17 cellular contexts compared by ENCODE assay signal in the genomic region with DNA sequence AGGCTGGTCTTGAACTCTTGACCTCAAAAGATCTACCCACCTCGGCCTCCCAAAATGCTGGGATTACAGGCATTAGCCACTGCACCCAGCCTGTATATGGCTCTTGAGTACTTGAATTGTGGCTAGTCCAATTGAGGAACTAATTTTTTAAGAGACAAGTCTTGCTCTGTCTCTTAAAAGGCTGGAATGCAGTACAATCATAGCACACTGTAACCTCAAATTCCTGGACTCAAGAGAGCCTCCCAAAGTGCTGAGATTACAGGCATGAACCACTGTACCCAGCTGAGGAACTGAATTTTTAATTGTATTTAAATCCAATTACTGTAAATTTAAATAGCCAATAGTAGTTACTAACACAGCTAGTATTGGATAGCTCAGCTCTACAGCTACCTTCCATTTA.
DNase-seq lines count a peak whose midpoint lies in the region; ATAC-seq and TF ChIP-seq lines count a peak whose summit lies in the region.
"Had no signal": no experiment of that assay in that cellular context is flagged by ENCODE, and none has a peak within 500 bp of the region (broad histone marks: within the 10 kb centered on the region; RNA-seq: fewer than 3 reads in every experiment).

No MANE protein-coding gene starts in this region.

- H3K4me3 ChIP-seq in AG10803 (ENCODE audit: low read length) (no peak overlapping the region), astrocyte of the spinal cord (ENCODE audit: low read depth, low read length) (no peak overlapping the region)
- H3K4me3 ChIP-seq: Peyer's patch, SJCRH30 had no signal

- TF ChIP-seq CTCF in AG10803 (conservative IDR thresholded peaks at IDR 0.05; ENCODE audit: low read length) = no peak
- no peak for TF ChIP-seq CTCF in astrocyte of the spinal cord (IDR thresholded peaks at IDR 0.05; ENCODE audit: low read depth, low read length)

- DNase-seq in AG10803 (ENCODE audit: low read depth) (peak; percentile 43), KBM-7 (peak; percentile 9), astrocyte of the spinal cord (ENCODE audit: low read depth, low spot score) (peak; percentile 15), iris pigment epithelial cell (ENCODE audit: low read depth) (peak; percentile 56), NCI-H128 (lab: John Stamatoyannopoulos, UW; ENCODE audit: unreplicated experiment) (no peak), DMS53 (lab: John Stamatoyannopoulos, UW) (no peak), NCI-H1436 treated with DMSO at 0.1 percent for 48 hours (lab: John Stamatoyannopoulos, UW) (no peak)
- DNase-seq: 8988T, DND-41, NCI-H1105 treated with DMSO at 0.1 percent for 48 hours, NCI-H187, NCI-H446, NCI-H526, Peyer's patch, SJCRH30 had no signal

- ATAC-seq in GM18519 (IDR thresholded peaks at IDR 0.05; ENCODE audit: low FRiP score, unreplicated experiment) = no peak
- ATAC-seq: HCT116 had no signal

- in situ Hi-C loops in KBM-7 (cut with MboI; ENCODE audit: low pct_unique_long_range_greater_than_20kb, low sequenced_read_pairs) = no loop called here
- in situ Hi-C loops in astrocyte of the spinal cord (cut with HindIII; ENCODE audit: low sequenced_read_pairs) = no loop called here

Comparison
In these comparisons a context has a peak if more than half of its experiments do, and no peak if none do; other contexts are left out.
1. DNase-seq: peak in AG10803 (single experiment), KBM-7 (single experiment), astrocyte of the spinal cord (single experiment) and iris pigment epithelial cell (single experiment); none in NCI-H128 (single experiment), DMS53 (single experiment) and NCI-H1436 treated with DMSO at 0.1 percent for 48 hours (single experiment).